1 cellular context compared by ENCODE assay signal in the genomic region with DNA sequence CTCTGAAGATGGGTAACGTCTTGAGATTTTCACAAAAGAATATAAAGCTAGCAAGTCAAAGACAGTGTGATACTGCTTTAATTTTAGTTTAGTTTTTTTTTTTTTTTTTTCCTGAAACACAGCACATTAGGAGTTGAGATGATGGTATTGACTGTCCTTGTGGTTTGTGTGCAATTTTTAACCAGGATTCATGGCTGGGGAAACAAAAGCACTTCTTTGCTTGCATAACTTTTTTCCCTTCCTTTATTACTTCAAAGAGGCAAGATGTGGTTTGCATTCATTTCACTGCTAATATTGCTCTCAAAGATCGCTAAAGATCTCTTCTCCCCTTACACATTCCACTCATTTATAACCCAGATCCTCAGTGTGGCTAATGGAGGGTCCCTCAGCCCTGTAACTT.
TF ChIP-seq lines count a peak whose summit lies in the region.

No MANE protein-coding gene starts in this region.

TF ChIP-seq in GM23338, 12 proteins besides CTCF, POLR2A, EP300 and RAD21 (continued from another document):
- no peak for TF ChIP-seq ZNF462 (CRISPR knock-in tag; IDR thresholded peaks at IDR 0.05)
- TF ChIP-seq STAT1 (IDR thresholded peaks at IDR 0.05; ENCODE audit: unreplicated experiment) = no peak
- TF ChIP-seq ZNF114 (CRISPR knock-in tag; IDR thresholded peaks at IDR 0.05) = no peak
TF ChIP-seq in GM23338: peak in this region for 0.
